In the genomic region with DNA sequence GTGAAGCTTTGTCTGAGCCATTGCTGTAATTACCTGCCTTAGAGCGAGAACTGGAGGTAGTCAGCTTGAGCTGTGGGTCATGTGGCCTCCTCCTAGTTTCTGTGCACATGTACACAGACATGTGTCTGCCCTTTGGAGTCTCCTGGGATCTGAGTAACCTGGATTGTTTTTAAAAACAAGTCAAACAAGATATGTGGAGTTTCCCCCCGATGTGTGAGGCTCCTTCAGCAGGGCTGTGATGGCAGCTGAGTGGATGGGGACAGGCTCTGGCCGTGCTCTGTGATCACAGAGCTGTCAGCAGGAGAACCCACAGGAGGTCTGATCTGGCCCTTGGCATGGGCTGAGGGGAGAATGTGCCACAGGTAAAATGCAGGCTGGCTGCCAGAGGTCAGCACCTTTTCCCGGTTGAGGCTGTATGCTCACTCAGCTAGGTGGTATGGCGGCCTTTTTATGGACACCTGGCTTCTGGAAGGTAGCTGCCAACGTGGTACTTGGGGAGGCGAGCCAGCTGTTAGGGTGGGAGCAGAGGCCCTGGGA, we compare ENCODE assay signal across 10 cellular contexts. TPM values are rescaled to one million over a fixed set of nuclear protein-coding genes. Genes with fewer than 3 reads are reported as not detected.
DNase-seq lines count a peak whose midpoint lies in the region; ATAC-seq and TF ChIP-seq lines count a peak whose summit lies in the region.
"Had no signal": no experiment of that assay in that cellular context is flagged by ENCODE, and none has a peak within 500 bp of the region (broad histone marks: within the 10 kb centered on the region; RNA-seq: fewer than 3 reads in every experiment).

No MANE protein-coding gene starts in this region.

- no peak overlapping the region for H2AFZ ChIP-seq in hepatocyte
- no peak overlapping the region for H2AFZ ChIP-seq in Karpas-422 (ENCODE audit: low read length)

- no peak overlapping the region for H3K4me3 Mint-ChIP-seq in T-helper 17 cell

- H3K9me3 ChIP-seq in T-helper 17 cell (ENCODE audit: control insufficient read depth, low read length, poor library complexity, severe bottlenecking) (no peaks in the 10 kb centered on the region), hepatocyte (ENCODE audit: low read depth) (no peaks in the 10 kb centered on the region), Karpas-422 (ENCODE audit: low read length) (no peaks in the 10 kb centered on the region)
- H3K9me3 ChIP-seq in effector memory CD4-positive, alpha-beta T cell (ENCODE audit: control insufficient read depth, low read length), result no peaks in the 10 kb centered on the region
- H3K9me3 ChIP-seq: BE2C, SJSA1 had no signal

- H3K36me3 Mint-ChIP-seq in T-helper 17 cell (ENCODE audit: low read depth), result peaks cover 8% of the 10 kb centered on the region

- peaks cover 40% of the 10 kb centered on the region for H3K79me2 ChIP-seq in hepatocyte
- no peaks in the 10 kb centered on the region for H3K79me2 ChIP-seq in Karpas-422 (ENCODE audit: low read length)

- no peaks in the 10 kb centered on the region for H3K27me3 Mint-ChIP-seq in T-helper 17 cell

- H3K27ac ChIP-seq in hepatocyte, result peak overlapping the region; percentile 79
- peak overlapping the region; percentile 67 for H3K27ac ChIP-seq in substantia nigra (ENCODE audit: low read depth, low read length, poor library complexity, severe bottlenecking)
- no peak overlapping the region for H3K27ac ChIP-seq in effector memory CD4-positive, alpha-beta T cell (ENCODE audit: insufficient read depth, low read length, poor library complexity, severe bottlenecking)
- no peak overlapping the region for H3K27ac ChIP-seq in Karpas-422 (ENCODE audit: low read length)
- H3K27ac ChIP-seq: SJSA1 had no signal

- H3K9me2 ChIP-seq in hepatocyte (replicated peaks; ENCODE audit: insufficient read depth) (no peaks in the 10 kb centered on the region), Karpas-422 (replicated peaks; ENCODE audit: insufficient read depth, low read length) (no peaks in the 10 kb centered on the region)

- no peak overlapping the region for H3K9ac ChIP-seq in Karpas-422 (ENCODE audit: low read length)

- TF ChIP-seq CTCF in hepatocyte (IDR thresholded peaks at IDR 0.05; ENCODE audit: poor library complexity), result no peak

- peaks cover 3% of the 10 kb centered on the region for H4K20me1 ChIP-seq in hepatocyte (ENCODE audit: insufficient read depth, poor library complexity, severe bottlenecking)
- peaks cover 10% of the 10 kb centered on the region; the same call in 1 of the 2 replicates for H4K20me1 ChIP-seq in Karpas-422 (ENCODE audit: insufficient read depth, low read depth, low read length)

- no peak for ATAC-seq in T-helper 17 cell

- H3K27me3 ChIP-seq in hepatocyte (no peaks in the 10 kb centered on the region), Karpas-422 (ENCODE audit: low read length) (no peaks in the 10 kb centered on the region)
- H3K27me3 ChIP-seq in effector memory CD4-positive, alpha-beta T cell (replicated peaks; ENCODE audit: control insufficient read depth, insufficient read depth, low read length, poor library complexity, severe bottlenecking), result no peaks in the 10 kb centered on the region
- H3K27me3 ChIP-seq: BE2C, SJSA1 had no signal

- H3K36me3 ChIP-seq in hepatocyte (replicated peaks; ENCODE audit: insufficient read depth, low read depth), result no peaks in the 10 kb centered on the region
- peaks cover 62% of the 10 kb centered on the region for H3K36me3 ChIP-seq in effector memory CD4-positive, alpha-beta T cell (ENCODE audit: control insufficient read depth, insufficient read depth, low read length)
- peaks cover 5% of the 10 kb centered on the region for H3K36me3 ChIP-seq in Karpas-422 (ENCODE audit: insufficient read depth, low read length)

- H3K4me1 ChIP-seq in hepatocyte (ENCODE audit: insufficient read depth) (peaks cover 24% of the 10 kb centered on the region), Karpas-422 (ENCODE audit: low read length) (no peaks in the 10 kb centered on the region)
- H3K4me1 ChIP-seq in effector memory CD4-positive, alpha-beta T cell (ENCODE audit: control insufficient read depth, insufficient read depth, low read length, poor library complexity, severe bottlenecking), result peaks cover 9% of the 10 kb centered on the region
- H3K4me1 ChIP-seq: BE2C had no signal

- H3K4me3 ChIP-seq in hepatocyte (no peak overlapping the region), Karpas-422 (ENCODE audit: low read length) (no peak overlapping the region)
- no peak overlapping the region for H3K4me3 ChIP-seq in effector memory CD4-positive, alpha-beta T cell (ENCODE audit: insufficient read depth, low read depth, low read length, poor library complexity, severe bottlenecking)
- H3K4me3 ChIP-seq: SJSA1 had no signal

- peak; percentile 50 for DNase-seq in activated effector memory CD4-positive, alpha-beta T cell treated with anti-CD3 and anti-CD28 coated beads, Interleukin-2, amount 50 U/mL, for 16 hours
- DNase-seq in activated effector memory CD4-positive, alpha-beta T cell treated with Interleukin-2 at 50 U/mL for 16 hours, result no peak
- DNase-seq in T-helper 17 cell, result no peak
- DNase-seq in hepatocyte (ENCODE audit: low spot score), result peak; percentile 66
- DNase-seq in substantia nigra (lab: John Stamatoyannopoulos, UW), result peak in 1 of 49 donors; percentile 84
- no peak for DNase-seq in effector memory CD4-positive, alpha-beta T cell
- no peak for DNase-seq in cortex of kidney (lab: John Stamatoyannopoulos, UW)
- DNase-seq in Karpas-422, result no peak
- DNase-seq: BE2C had no signal

- H3K4me2 ChIP-seq in hepatocyte, result no peak overlapping the region
- no peak overlapping the region for H3K4me2 ChIP-seq in Karpas-422 (ENCODE audit: low read depth, low read length, poor library complexity, severe bottlenecking)

- 77% methylated on average over 7 of the region's 7 CpGs for WGBS in hepatocyte (ENCODE audit: low lambda C conversion rate, missing lambda C conversion rate)

- peaks cover 32% of the 10 kb centered on the region for H3K4me1 Mint-ChIP-seq in T-helper 17 cell

- H3K27ac Mint-ChIP-seq in T-helper 17 cell, result peak overlapping the region; percentile 67

RNA-seq across cellular contexts. Expression of gene NOP14, which starts 38.4 kb away (rescaled TPM):
- total RNA-seq in T-helper 17 cell (10 to 100 TPM; 32.8 to 34.0 TPM), hepatocyte (18.2 and 22.7 TPM in 2 replicates)
- 18.8 and 21.7 TPM in 2 replicates for polyA plus RNA-seq in hepatocyte
- 19.2 and 27.6 TPM in 2 replicates for total RNA-seq in Karpas-422 (2014; rRNA removed; shearing (Covaris generic); ENCODE audit: low replicate concordance)

RNA-seq across cellular contexts. Expression of gene GRK4, which starts 38.5 kb away (rescaled TPM):
- total RNA-seq in T-helper 17 cell (1 to 10 TPM; 1.7 to 3.6 TPM), hepatocyte (4.9 and 5.4 TPM in 2 replicates)
- polyA plus RNA-seq in hepatocyte, result 5.5 and 6.1 TPM in 2 replicates
- 3.0 and 3.8 TPM in 2 replicates for total RNA-seq in Karpas-422 (2014; rRNA removed; shearing (Covaris generic); ENCODE audit: low replicate concordance)

Comparison
In these comparisons a context has a peak if more than half of its experiments do, and no peak if none do; other contexts are left out.
1. DNase-seq: peak in activated effector memory CD4-positive, alpha-beta T cell treated with anti-CD3 and anti-CD28 coated beads, Interleukin-2, amount 50 U/mL, for 16 hours (single experiment) and hepatocyte (single experiment); none in activated effector memory CD4-positive, alpha-beta T cell treated with Interleukin-2 at 50 U/mL for 16 hours (single experiment), T-helper 17 cell (0 of 3), effector memory CD4-positive, alpha-beta T cell (0 of 3), cortex of kidney (single experiment) and Karpas-422 (single experiment).
2. H3K27ac ChIP-seq: peak in hepatocyte (single experiment) and substantia nigra (single experiment); none in effector memory CD4-positive, alpha-beta T cell (single experiment) and Karpas-422 (single experiment).